38 cellular contexts compared by ENCODE assay signal in the genomic region with DNA sequence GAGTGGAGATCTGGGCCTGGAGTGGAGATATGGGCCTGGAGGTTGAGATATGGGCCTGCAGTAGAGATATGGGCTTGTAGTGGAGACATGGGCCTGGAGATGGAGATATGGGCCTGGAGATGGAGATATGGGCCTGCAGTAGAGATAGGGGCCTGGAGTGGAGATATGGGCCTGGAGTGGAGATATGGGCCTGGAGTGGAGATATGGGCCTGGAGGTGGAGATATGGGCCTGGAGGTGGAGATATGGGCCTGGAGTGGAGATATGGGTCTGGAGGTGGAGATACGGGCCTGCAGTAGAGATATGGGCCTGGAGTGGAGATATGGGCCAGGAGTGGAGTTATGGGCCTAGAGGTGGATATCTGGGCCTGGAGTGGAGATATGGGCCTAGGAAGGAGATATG. TPM values are rescaled to one million over a fixed set of nuclear protein-coding genes. Genes with fewer than 3 reads are reported as not detected.
"Had no signal": no experiment of that assay in that cellular context is flagged by ENCODE, and none has a peak within 500 bp of the region (broad histone marks: within the 10 kb centered on the region; RNA-seq: fewer than 3 reads in every experiment).

No MANE protein-coding gene starts in this region.

- H3K27me3 Mint-ChIP-seq: activated CD4-positive, alpha-beta T cell treated with anti-CD3 and anti-CD28 coated beads, Interleukin-2, amount 10 ng/mL, durations not matched to agents 24 days and 14 days; activated CD8-positive, alpha-beta T cell treated with anti-CD3 and anti-CD28 coated beads for 36 hours had no signal

- H3K36me3 ChIP-seq: adrenal gland, brain microvascular endothelial cell, breast epithelium had no signal

- H3K27me3 ChIP-seq: adrenal gland, body of pancreas, brain microvascular endothelial cell, breast epithelium had no signal

- ATAC-seq: activated CD8-positive, alpha-beta T cell treated with anti-CD3 and anti-CD28 coated beads for 36 hours; activated naive CD4-positive, alpha-beta T cell treated with anti-CD3 and anti-CD28 coated beads, Interleukin-2, amount 50 U/mL, for 72 hours; activated T-cell treated with anti-CD3 and anti-CD28 coated beads, Interleukin-2, amount 50 U/mL, for 4 hours; activated T-cell treated with anti-CD3 and anti-CD28 coated beads, Interleukin-2, amount 50 U/mL, for 72 hours; activated T-helper 17 cell treated with anti-CD3 and anti-CD28 coated beads, Interleukin-2, amount 50 U/mL, for 72 hours; body of pancreas had no signal

- H3K4me3 Mint-ChIP-seq: activated B cell treated with CpG ODN at 0.5 μM for 24 hours; activated CD4-positive, alpha-beta memory T cell treated with anti-CD3 and anti-CD28 coated beads for 36 hours; activated CD4-positive, alpha-beta T cell treated with anti-CD3 and anti-CD28 coated beads, Interleukin-2, amount 10 ng/mL, durations not matched to agents 24 days and 14 days; activated CD8-positive, alpha-beta T cell treated with anti-CD3 and anti-CD28 coated beads for 36 hours; activated naive CD4-positive, alpha-beta T cell treated with anti-CD3 and anti-CD28 coated beads for 36 hours; activated naive CD8-positive, alpha-beta T cell treated with anti-CD3 and anti-CD28 coated beads for 36 hours; activated T-cell treated with anti-CD3 and anti-CD28 coated beads, Interleukin-2, amount 50 U/mL, for 4 hours; activated T-cell treated with anti-CD3 and anti-CD28 coated beads, Interleukin-2, amount 50 U/mL, for 72 hours; activated T-helper 1 cell treated with anti-CD3 and anti-CD28 coated beads, Interleukin-12 subunit alpha, Interleukin-12 subunit beta, Interleukin-2, Interleukin-4 antibody, amounts not matched to agents 30 ng/mL and 10 ng/mL and 1 ng/mL, durations not matched to agents 14 hours and 24 hours and 36 hours; activated T-helper 17 cell treated with anti-CD3 and anti-CD28 coated beads, Interleukin-2, amount 50 U/mL, for 72 hours; T-helper 1 cell treated with Interleukin-12 subunit alpha and Interleukin-12 subunit beta and Interleukin-4 antibody, amounts not matched to agents 30 μg/mL and 1 μg/mL, for 36 hours; T-helper 2 cell treated with Interferon-gamma antibody and Interleukin-4, amounts not matched to agents 5 μg/mL and 100 μg/mL, for 36 hours had no signal

- H3K4me3 ChIP-seq: adrenal gland, body of pancreas, breast epithelium had no signal

- H3K36me3 Mint-ChIP-seq: activated CD4-positive, alpha-beta memory T cell treated with anti-CD3 and anti-CD28 coated beads for 36 hours; activated naive CD8-positive, alpha-beta T cell treated with anti-CD3 and anti-CD28 coated beads for 36 hours had no signal

- H3K9me3 Mint-ChIP-seq: activated CD4-positive, alpha-beta memory T cell treated with anti-CD3 and anti-CD28 coated beads for 36 hours; activated CD4-positive, alpha-beta T cell treated with anti-CD3 and anti-CD28 coated beads, Interleukin-2, amount 10 ng/mL, durations not matched to agents 24 days and 14 days; activated naive CD8-positive, alpha-beta T cell treated with anti-CD3 and anti-CD28 coated beads for 36 hours; activated T-helper 1 cell treated with anti-CD3 and anti-CD28 coated beads, Interleukin-12 subunit alpha, Interleukin-12 subunit beta, Interleukin-2, Interleukin-4 antibody, amounts not matched to agents 30 ng/mL and 10 ng/mL and 1 ng/mL, durations not matched to agents 14 hours and 24 hours and 36 hours; activated T-helper 17 cell treated with anti-CD3 and anti-CD28 coated beads, Interleukin-2, amount 50 U/mL, for 72 hours; T-helper 2 cell treated with Interferon-gamma antibody and Interleukin-4, amounts not matched to agents 5 μg/mL and 100 μg/mL, for 36 hours had no signal

- H3K4me1 Mint-ChIP-seq: activated B cell treated with CpG ODN at 0.5 μM for 24 hours; activated CD4-positive, alpha-beta T cell treated with anti-CD3 and anti-CD28 coated beads, Interleukin-2, amount 10 ng/mL, durations not matched to agents 24 days and 14 days; activated naive CD8-positive, alpha-beta T cell treated with anti-CD3 and anti-CD28 coated beads for 36 hours; activated T-helper 17 cell treated with anti-CD3 and anti-CD28 coated beads, Interleukin-2, amount 50 U/mL, for 72 hours had no signal

- H3K27ac Mint-ChIP-seq: activated B cell treated with CpG ODN at 0.5 μM for 24 hours; activated CD4-positive, alpha-beta memory T cell treated with anti-CD3 and anti-CD28 coated beads for 36 hours; activated CD4-positive, alpha-beta T cell treated with anti-CD3 and anti-CD28 coated beads, Interleukin-2, amount 10 ng/mL, durations not matched to agents 24 days and 14 days; activated CD8-positive, alpha-beta T cell treated with anti-CD3 and anti-CD28 coated beads for 36 hours; activated naive CD4-positive, alpha-beta T cell treated with anti-CD3 and anti-CD28 coated beads for 36 hours; activated naive CD8-positive, alpha-beta T cell treated with anti-CD3 and anti-CD28 coated beads for 36 hours; activated T-cell treated with anti-CD3 and anti-CD28 coated beads, Interleukin-2, amount 50 U/mL, for 72 hours; activated T-helper 1 cell treated with anti-CD3 and anti-CD28 coated beads, Interleukin-12 subunit alpha, Interleukin-12 subunit beta, Interleukin-2, Interleukin-4 antibody, amounts not matched to agents 30 ng/mL and 10 ng/mL and 1 ng/mL, durations not matched to agents 14 hours and 24 hours and 36 hours; activated T-helper 17 cell treated with anti-CD3 and anti-CD28 coated beads, Interleukin-2, amount 50 U/mL, for 72 hours; T-helper 1 cell treated with Interleukin-12 subunit alpha and Interleukin-12 subunit beta and Interleukin-4 antibody, amounts not matched to agents 30 μg/mL and 1 μg/mL, for 36 hours; T-helper 2 cell treated with Interferon-gamma antibody and Interleukin-4, amounts not matched to agents 5 μg/mL and 100 μg/mL, for 36 hours had no signal

- H3K27ac ChIP-seq: adrenal gland, body of pancreas, brain microvascular endothelial cell, breast epithelium, VCaP had no signal

- H3K4me1 ChIP-seq: adrenal gland, body of pancreas, breast epithelium had no signal

- DNase-seq: activated B cell treated with CpG ODN at 0.5 μM for 24 hours; activated CD4-positive, alpha-beta memory T cell treated with anti-CD3 and anti-CD28 coated beads for 36 hours; activated CD4-positive, alpha-beta T cell treated with anti-CD3 and anti-CD28 coated beads for 4 hours; activated CD4-positive, alpha-beta T cell treated with anti-CD3 and anti-CD28 coated beads, Interleukin-2, amount 10 ng/mL, durations not matched to agents 24 days and 14 days; activated CD4-positive, alpha-beta T cell treated with anti-CD3 and anti-CD28 coated beads, Interleukin-2, amount 50 U/mL, for 1 hour; activated CD4-positive, alpha-beta T cell treated with anti-CD3 and anti-CD28 coated beads, Interleukin-2, amount 50 U/mL, for 4 hours; activated CD4-positive, CD25-positive, alpha-beta regulatory T cell treated with anti-CD3 and anti-CD28 coated beads, Interleukin-2, amount 50 U/mL, for 72 hours; activated CD8-positive, alpha-beta memory T cell treated with anti-CD3 and anti-CD28 coated beads, Interleukin-2, amount 50 U/mL, for 4 hours; activated CD8-positive, alpha-beta T cell treated with anti-CD3 and anti-CD28 coated beads for 36 hours; activated effector memory CD4-positive, alpha-beta T cell treated with anti-CD3 and anti-CD28 coated beads, Interleukin-2, amount 50 U/mL, for 16 hours; activated gamma-delta T cell treated with Interleukin-2 at 50 U/mL for 16 hours; activated naive CD4-positive, alpha-beta T cell; activated naive CD4-positive, alpha-beta T cell treated with anti-CD3 and anti-CD28 coated beads for 36 hours; activated naive CD4-positive, alpha-beta T cell treated with anti-CD3 and anti-CD28 coated beads, Interleukin-2, amount 50 U/mL, for 16 hours; activated naive CD8-positive, alpha-beta T cell treated with anti-CD3 and anti-CD28 coated beads for 36 hours; activated T-cell treated with anti-CD3 and anti-CD28 coated beads for 4 hours; activated T-cell treated with anti-CD3 and anti-CD28 coated beads, Interleukin-2, amount 50 U/mL, for 1 hour; activated T-cell treated with anti-CD3 and anti-CD28 coated beads, Interleukin-2, amount 50 U/mL, for 4 hours; activated T-cell treated with anti-CD3 and anti-CD28 coated beads, Interleukin-2, amount 50 U/mL, for 72 hours; adrenal gland; amniotic stem cell; aorta; body of pancreas; brain microvascular endothelial cell; central memory CD4-positive, alpha-beta T cell; T-helper 1 cell; T-helper 2 cell; T-helper 9 cell had no signal

- H3K9me3 ChIP-seq: adrenal gland, body of pancreas had no signal

RNA-seq across cellular contexts. Expression of a gene that starts 0.4 kb away (rescaled TPM):
- total RNA-seq: activated B cell treated with CpG ODN at 0.5 μM for 24 hours; activated CD4-positive, alpha-beta memory T cell treated with anti-CD3 and anti-CD28 coated beads for 36 hours; activated CD4-positive, alpha-beta T cell treated with anti-CD3 and anti-CD28 coated beads, Interleukin-2, amount 10 ng/mL, durations not matched to agents 24 days and 14 days; activated CD8-positive, alpha-beta T cell treated with anti-CD3 and anti-CD28 coated beads for 36 hours; activated naive CD4-positive, alpha-beta T cell treated with anti-CD3 and anti-CD28 coated beads for 36 hours; activated naive CD8-positive, alpha-beta T cell treated with anti-CD3 and anti-CD28 coated beads for 36 hours; activated T-cell treated with anti-CD3 and anti-CD28 coated beads, Interleukin-2, amount 50 U/mL, for 72 hours; activated T-helper 1 cell treated with anti-CD3 and anti-CD28 coated beads, Interleukin-12 subunit alpha, Interleukin-12 subunit beta, Interleukin-2, Interleukin-4 antibody, amounts not matched to agents 30 ng/mL and 10 ng/mL and 1 ng/mL, durations not matched to agents 14 hours and 24 hours and 36 hours; activated T-helper 17 cell treated with anti-CD3 and anti-CD28 coated beads, Interleukin-2, amount 50 U/mL, for 72 hours; aorta; astrocyte; body of pancreas; breast epithelium; cardiac septum had no signal
- polyA plus RNA-seq: aorta had no signal

RNA-seq across cellular contexts. Expression of a gene that starts 14.5 kb away (rescaled TPM):
- total RNA-seq: activated B cell treated with CpG ODN at 0.5 μM for 24 hours; activated CD4-positive, alpha-beta memory T cell treated with anti-CD3 and anti-CD28 coated beads for 36 hours; activated CD4-positive, alpha-beta T cell treated with anti-CD3 and anti-CD28 coated beads, Interleukin-2, amount 10 ng/mL, durations not matched to agents 24 days and 14 days; activated CD8-positive, alpha-beta memory T cell treated with anti-CD3 and anti-CD28 coated beads for 36 hours; activated CD8-positive, alpha-beta T cell treated with anti-CD3 and anti-CD28 coated beads for 36 hours; activated naive CD4-positive, alpha-beta T cell treated with anti-CD3 and anti-CD28 coated beads for 36 hours; activated naive CD4-positive, alpha-beta T cell treated with anti-CD3 and anti-CD28 coated beads, Interleukin-2, amount 50 U/mL, for 72 hours; activated naive CD8-positive, alpha-beta T cell treated with anti-CD3 and anti-CD28 coated beads for 36 hours; activated T-cell treated with anti-CD3 and anti-CD28 coated beads, Interleukin-2, amount 50 U/mL, for 4 hours; activated T-cell treated with anti-CD3 and anti-CD28 coated beads, Interleukin-2, amount 50 U/mL, for 72 hours; activated T-helper 1 cell treated with anti-CD3 and anti-CD28 coated beads, Interleukin-12 subunit alpha, Interleukin-12 subunit beta, Interleukin-2, Interleukin-4 antibody, amounts not matched to agents 30 ng/mL and 10 ng/mL and 1 ng/mL, durations not matched to agents 14 hours and 24 hours and 36 hours; activated T-helper 17 cell treated with anti-CD3 and anti-CD28 coated beads, Interleukin-2, amount 50 U/mL, for 72 hours; adrenal gland; aorta; astrocyte; body of pancreas; breast epithelium; cardiac septum had no signal
- polyA plus RNA-seq: adrenal gland, aorta had no signal

RNA-seq across cellular contexts. Expression of a gene that starts 30.9 kb away (rescaled TPM):
- total RNA-seq: activated B cell treated with CpG ODN at 0.5 μM for 24 hours; activated CD4-positive, alpha-beta memory T cell treated with anti-CD3 and anti-CD28 coated beads for 36 hours; activated CD4-positive, alpha-beta T cell treated with anti-CD3 and anti-CD28 coated beads, Interleukin-2, amount 10 ng/mL, durations not matched to agents 24 days and 14 days; activated CD8-positive, alpha-beta T cell treated with anti-CD3 and anti-CD28 coated beads for 36 hours; activated naive CD4-positive, alpha-beta T cell treated with anti-CD3 and anti-CD28 coated beads for 36 hours; activated naive CD4-positive, alpha-beta T cell treated with anti-CD3 and anti-CD28 coated beads, Interleukin-2, amount 50 U/mL, for 72 hours; activated naive CD8-positive, alpha-beta T cell treated with anti-CD3 and anti-CD28 coated beads for 36 hours; activated T-cell treated with anti-CD3 and anti-CD28 coated beads, Interleukin-2, amount 50 U/mL, for 4 hours; activated T-helper 1 cell treated with anti-CD3 and anti-CD28 coated beads, Interleukin-12 subunit alpha, Interleukin-12 subunit beta, Interleukin-2, Interleukin-4 antibody, amounts not matched to agents 30 ng/mL and 10 ng/mL and 1 ng/mL, durations not matched to agents 14 hours and 24 hours and 36 hours; activated T-helper 17 cell treated with anti-CD3 and anti-CD28 coated beads, Interleukin-2, amount 50 U/mL, for 72 hours; adrenal gland; aorta; astrocyte; body of pancreas; breast epithelium; cardiac septum had no signal
- polyA plus RNA-seq: aorta had no signal
